ENCODE assay signal across 8 cellular contexts in the genomic region with DNA sequence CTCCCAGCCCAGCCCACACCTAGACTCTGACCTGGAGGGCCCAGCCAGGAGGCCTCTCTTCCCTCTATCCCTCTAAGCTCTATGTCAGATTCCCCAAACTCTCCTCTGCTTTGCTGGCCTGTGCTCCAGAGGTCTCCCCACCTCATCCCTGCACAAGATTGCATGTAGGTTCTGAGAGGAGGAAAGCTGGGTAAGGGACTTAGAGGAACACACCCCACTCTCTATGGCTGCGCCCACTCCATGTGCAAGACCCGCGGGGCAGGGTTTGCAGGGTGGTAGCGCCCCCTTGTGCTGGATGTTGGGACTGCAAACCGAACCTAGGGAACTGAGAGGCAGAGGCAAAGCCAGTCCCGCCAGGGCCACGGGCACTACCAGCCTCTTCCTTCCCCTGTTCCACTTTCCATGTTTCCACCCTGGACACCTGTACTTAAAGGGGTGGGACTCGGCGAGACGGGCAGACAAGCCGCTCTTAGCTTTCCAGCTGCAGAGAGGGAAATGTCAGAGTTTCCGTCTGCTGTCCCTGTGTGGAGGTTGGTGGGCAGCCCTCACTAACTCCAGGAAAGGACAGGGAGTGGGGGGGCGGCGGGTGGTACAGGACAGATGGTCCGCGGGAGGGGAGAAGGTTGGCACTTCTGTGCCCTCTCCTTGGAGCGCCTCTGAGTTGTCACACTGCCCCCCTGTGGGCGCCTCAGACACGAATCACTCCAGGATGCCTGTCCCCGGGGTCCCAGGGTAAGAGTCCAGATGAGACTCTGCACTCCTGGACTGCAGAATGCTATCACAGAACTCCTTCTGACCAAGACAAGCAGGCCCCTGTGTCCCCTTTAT. TPM values are rescaled to one million over a fixed set of nuclear protein-coding genes. Genes with fewer than 3 reads are reported as not detected.
A peak's percentile ranks its signal among the peaks of the same experiment; 100 is the strongest.
DNase-seq lines count a peak whose midpoint lies in the region; TF ChIP-seq lines count a peak whose summit lies in the region.

No MANE protein-coding gene starts in this region.

- no peaks in the 10 kb centered on the region for H3K27me3 ChIP-seq in HL-60 (ENCODE audit: insufficient read depth, poor library complexity, severe bottlenecking)

- H3K4me3 ChIP-seq in HL-60 (replicated peaks; ENCODE audit: insufficient read depth, low read length): peak overlapping the region; percentile 33

- H3K4me3 Mint-ChIP-seq in endothelial cell (ENCODE audit: unreplicated experiment): peak overlapping the region; percentile 71

- peak overlapping the region; percentile 53 for H3K27ac ChIP-seq in HL-60 (replicated peaks)

- H3K4me1 Mint-ChIP-seq in endothelial cell (ENCODE audit: unreplicated experiment): peaks cover 19% of the 10 kb centered on the region

- peak overlapping the region; percentile 48 for H3K27ac Mint-ChIP-seq in endothelial cell (ENCODE audit: unreplicated experiment)

- H3K36me3 Mint-ChIP-seq in endothelial cell (ENCODE audit: low read depth, unreplicated experiment): no peaks in the 10 kb centered on the region

- DNase-seq in AG20443 (ENCODE audit: low spot score) (peak; percentile 78), GM19238 (ENCODE audit: insufficient read length, low spot score) (peak; percentile 77), HL-60 (ENCODE audit: low read depth in 1 of 2, low spot score in 1 of 2) (peak; percentile 80 to 89), NOMO-1 treated with DMSO at 0.1 percent for 48 hours (lab: John Stamatoyannopoulos, UW; ENCODE audit: unreplicated experiment) (peak; percentile 65), endothelial cell (ENCODE audit: low spot score) (peak; percentile 96), midbrain (lab: John Stamatoyannopoulos, UW) (peak; percentile 86)
- peak; percentile 87 for DNase-seq in activated CD8-positive, alpha-beta memory T cell treated with anti-CD3 and anti-CD28 coated beads, Interleukin-2, amount 50 U/mL, for 24 hours (ENCODE audit: extremely low read depth)
- DNase-seq in stimulated activated CD8-positive, alpha-beta memory T cell treated with anti-CD3 and anti-CD28 coated beads, Interleukin-15, amount 100 ng/mL, for 1 hour (ENCODE audit: low read depth): peak; percentile 95

- H3K9me3 Mint-ChIP-seq in endothelial cell (ENCODE audit: unreplicated experiment): no peaks in the 10 kb centered on the region

- peaks cover 8% of the 10 kb centered on the region for H3K27me3 Mint-ChIP-seq in endothelial cell (ENCODE audit: unreplicated experiment)

- peak; percentile 92 for TF ChIP-seq CTCF in HL-60 (IDR thresholded peaks at IDR 0.05; ENCODE audit: insufficient read depth, low read length)
- TF ChIP-seq CTCF in endothelial cell (IDR thresholded peaks at IDR 0.05; ENCODE audit: unreplicated experiment): peak; percentile 94

RNA-seq across cellular contexts. Expression of a gene that starts 16.8 kb away (rescaled TPM):
- 819 TPM for total RNA-seq in endothelial cell (ENCODE audit: unreplicated experiment)

RNA-seq across cellular contexts. Expression of a gene that starts 18.4 kb away (rescaled TPM):
- total RNA-seq in endothelial cell (ENCODE audit: unreplicated experiment): 105 TPM

RNA-seq across cellular contexts. Expression of a gene that starts 23.5 kb away (rescaled TPM):
- total RNA-seq in endothelial cell (ENCODE audit: unreplicated experiment): 126 TPM

RNA-seq across cellular contexts. Expression of a gene that starts 29.9 kb away (rescaled TPM):
- total RNA-seq in endothelial cell (ENCODE audit: unreplicated experiment): 0.36 TPM

RNA-seq across cellular contexts. Expression of a gene that starts 37.9 kb away (rescaled TPM):
- total RNA-seq in endothelial cell (ENCODE audit: unreplicated experiment): 15.0 TPM

Comparison
In these comparisons a context has a peak if more than half of its experiments do, and no peak if none do; other contexts are left out.
1. Peak in every context shown above with its lines: DNase-seq, H3K4me3 ChIP-seq and H3K27ac ChIP-seq.